In the genomic region with DNA sequence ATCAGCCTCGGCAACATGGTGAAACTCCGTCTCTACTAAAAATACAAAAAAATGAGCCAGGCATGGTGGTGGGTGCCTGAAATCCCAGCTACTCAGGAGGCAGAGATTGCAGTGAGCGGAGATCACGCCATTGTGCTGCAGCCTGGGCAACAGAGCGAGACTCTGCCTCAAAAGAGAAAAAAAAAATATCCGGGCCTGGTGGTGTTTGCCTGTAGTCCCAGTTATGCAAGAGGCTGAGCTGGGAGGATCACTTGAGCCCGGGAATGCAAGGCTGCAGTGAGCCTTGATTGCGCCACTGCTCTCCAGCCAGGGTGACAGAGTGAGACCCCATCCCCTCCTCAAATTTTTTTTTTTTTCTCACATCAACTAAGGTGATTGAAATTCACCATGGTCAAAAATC, we compare ENCODE assay signal across 34 cellular contexts.
"Had no signal": no experiment of that assay in that cellular context is flagged by ENCODE, and none has a peak within 500 bp of the region (broad histone marks: within the 10 kb centered on the region; RNA-seq: fewer than 3 reads in every experiment).

No MANE protein-coding gene starts in this region.

- DNase-seq: activated CD4-positive, alpha-beta memory T cell treated with anti-CD3 and anti-CD28 coated beads, Interleukin-2, amount 10 ng/mL, durations not matched to agents 7 days and 5 days; activated CD4-positive, alpha-beta T cell treated with anti-CD3 and anti-CD28 coated beads for 1 hour; activated CD4-positive, alpha-beta T cell treated with anti-CD3 and anti-CD28 coated beads for 48 hours; activated CD4-positive, CD25-positive, alpha-beta regulatory T cell; activated gamma-delta T cell treated with Interleukin-2 at 50 U/mL for 16 hours; activated naive CD4-positive, alpha-beta T cell treated with anti-CD3 and anti-CD28 coated beads for 36 hours; activated T-cell treated with anti-CD3 and anti-CD28 coated beads, Interleukin-2, amount 50 U/mL, for 1 hour; amniotic stem cell; aorta; brain microvascular endothelial cell; Kasumi-1; KG1; MG63; NCI-H1048; NCI-H1105 treated with DMSO at 0.1 percent for 48 hours; NCI-H1436; NCI-H1694 treated with DMSO at 0.1 percent for 48 hours; NCI-H2029; NCI-H2107; NCI-H2171; NCI-H510A; NCI-H526; NCI-H748 treated with DMSO at 0.1 percent for 48 hours; NK-92 treated with Interleukin-12 subunit alpha and Interleukin-12 subunit beta, amount 100 ng/mL, for 24 hours; PC-3; Peyer's patch; RPMI8226; SW 1271; T-helper 1 cell; T-helper 2 cell; T-helper 9 cell; WERI-Rb-1 had no signal

- ATAC-seq: activated naive CD4-positive, alpha-beta T cell treated with anti-CD3 and anti-CD28 coated beads, Interleukin-2, amount 50 U/mL, for 72 hours; PC-3; Right ventricle myocardium inferior had no signal

- H3K27ac ChIP-seq: brain microvascular endothelial cell, Peyer's patch, WERI-Rb-1 had no signal

- H3K9me3 ChIP-seq: MG63, Peyer's patch had no signal

- H3K27me3 ChIP-seq: brain microvascular endothelial cell, MG63, Peyer's patch had no signal

- H3K4me3 ChIP-seq: MG63, Peyer's patch had no signal
